Comparison of ENCODE assay signal across 8 cellular contexts in the genomic region with DNA sequence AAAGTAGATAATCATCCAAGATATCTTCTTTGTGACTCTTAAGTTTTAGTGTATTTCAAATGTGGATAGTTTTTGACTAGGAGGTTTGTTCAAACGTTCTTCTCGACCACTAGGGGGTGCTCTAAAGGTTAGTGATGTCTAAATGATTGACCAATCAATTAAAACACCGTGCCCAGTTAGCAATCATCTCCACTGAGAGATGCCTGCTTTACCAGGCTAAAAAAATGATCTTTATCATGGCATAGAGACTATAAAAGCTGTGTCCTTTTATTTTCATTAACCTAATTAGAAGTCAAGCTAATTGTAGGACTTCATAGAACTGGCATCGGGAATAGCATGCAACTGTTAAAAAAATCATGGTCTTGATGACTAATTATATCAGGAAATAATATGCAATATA.
DNase-seq lines count a peak whose midpoint lies in the region; ATAC-seq and TF ChIP-seq lines count a peak whose summit lies in the region.

No MANE protein-coding gene starts in this region.

- H3K27me3 Mint-ChIP-seq in nephron progenitor cell (ENCODE audit: low read depth, poor library complexity), result peaks cover 23% of the 10 kb centered on the region

- TF ChIP-seq CTCF in dorsolateral prefrontal cortex (IDR thresholded peaks at IDR 0.05 in 54 of 56, conservative IDR thresholded peaks at IDR 0.05 in 2 of 56; ENCODE audit: low read depth in 1 of 56, partially characterized antibody in 56 of 56) (peak; percentile 42 to 86 (median 72)), nephron progenitor cell (IDR thresholded peaks at IDR 0.05) (peak; percentile 74)

- peak overlapping the region in 49 of 59 donors; percentile 4 to 94 (median 82) for H3K27ac ChIP-seq in dorsolateral prefrontal cortex

- H3K36me3 Mint-ChIP-seq in nephron progenitor cell (ENCODE audit: low read depth), result no peaks in the 10 kb centered on the region

- no peak overlapping the region for H3K27ac Mint-ChIP-seq in nephron progenitor cell

- no peaks in the 10 kb centered on the region for H3K9me3 Mint-ChIP-seq in nephron progenitor cell

- peaks cover 32% of the 10 kb centered on the region for H3K4me1 Mint-ChIP-seq in nephron progenitor cell

- H3K27me3 ChIP-seq in dorsolateral prefrontal cortex, result no peaks in the 10 kb centered on the region

- H3K4me3 Mint-ChIP-seq in nephron progenitor cell, result no peak overlapping the region

- DNase-seq in NCI-H2227 (lab: John Stamatoyannopoulos, UW; ENCODE audit: unreplicated experiment) (peak; percentile 40), NCI-H2227 treated with DMSO at 0.1 percent for 48 hours (lab: John Stamatoyannopoulos, UW) (no peak), Kasumi-1 (lab: John Stamatoyannopoulos, UW) (peak; percentile 75), RPMI7951 (ENCODE audit: low read depth) (peak; percentile 72), dorsolateral prefrontal cortex (no peak), nephron progenitor cell (peak; percentile 24)
- no peak for DNase-seq in stimulated activated CD4-positive, alpha-beta T cell treated with anti-CD3 and anti-CD28 coated beads, Interleukin-1b, Interleukin-23, amount 100 ng/mL, for 48 hours

- intact Hi-C loops in dorsolateral prefrontal cortex (cut with DNase I), result no loop called here

- no peak for ATAC-seq in GM21786 (IDR thresholded peaks at IDR 0.05; ENCODE audit: unreplicated experiment)

- no peak overlapping the region for H3K4me3 ChIP-seq in dorsolateral prefrontal cortex

Comparison
In these comparisons a context has a peak if more than half of its experiments do, and no peak if none do; other contexts are left out.
1. DNase-seq: peak in NCI-H2227 (single experiment), Kasumi-1 (2 of 2), RPMI7951 (single experiment) and nephron progenitor cell (single experiment); none in NCI-H2227 treated with DMSO at 0.1 percent for 48 hours (single experiment), dorsolateral prefrontal cortex (0 of 10) and stimulated activated CD4-positive, alpha-beta T cell treated with anti-CD3 and anti-CD28 coated beads, Interleukin-1b, Interleukin-23, amount 100 ng/mL, for 48 hours (single experiment).